16 cellular contexts compared by ENCODE assay signal in the genomic region with DNA sequence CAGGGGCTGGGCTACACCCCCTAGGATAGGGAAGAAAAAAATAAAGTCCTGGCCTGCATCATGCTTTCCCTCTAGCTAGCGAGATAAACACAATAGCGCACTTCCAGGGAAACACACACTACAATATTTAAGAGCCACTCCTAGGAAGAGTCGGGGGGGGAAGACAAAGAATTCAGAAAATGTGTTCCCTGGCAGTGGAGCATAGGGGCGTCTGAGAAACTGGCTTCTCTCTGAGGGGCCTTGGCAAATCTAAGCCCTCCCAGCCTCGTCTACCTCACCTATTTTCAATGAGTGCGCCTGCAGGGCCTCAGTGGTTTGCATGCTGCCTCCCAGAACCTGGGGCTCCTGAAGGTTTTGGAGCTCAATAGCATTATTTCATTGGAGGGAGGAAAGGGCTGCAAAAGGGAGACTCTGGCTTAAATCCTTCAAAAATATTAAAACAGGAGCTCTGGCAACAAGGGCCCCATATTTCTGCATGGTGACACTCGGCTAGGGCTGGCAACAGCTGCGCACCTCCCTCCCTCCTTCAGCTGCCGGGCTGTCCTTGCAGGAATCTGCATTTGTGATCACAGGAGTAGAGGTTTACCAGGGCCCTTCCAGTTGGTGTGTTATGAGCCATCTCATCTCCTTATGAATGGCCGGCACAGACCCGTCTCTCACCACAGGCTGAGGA. TPM values are rescaled to one million over a fixed set of nuclear protein-coding genes. Genes with fewer than 3 reads are reported as not detected.
DNase-seq lines count a peak whose midpoint lies in the region; ATAC-seq, FAIRE-seq and TF ChIP-seq lines count a peak whose summit lies in the region.
"Had no signal": no experiment of that assay in that cellular context is flagged by ENCODE, and none has a peak within 500 bp of the region (broad histone marks: within the 10 kb centered on the region; RNA-seq: fewer than 3 reads in every experiment).

No MANE protein-coding gene starts in this region.

- intact Hi-C loops in activated CD4-positive, alpha-beta memory T cell treated with anti-CD3 and anti-CD28 coated beads for 36 hours (cut with micrococcal nuclease) = no loop called here
- intact Hi-C loops in kidney (cut with DNase I) = no loop called here

- DNase-seq in activated CD4-positive, alpha-beta memory T cell treated with anti-CD3 and anti-CD28 coated beads for 36 hours = no peak
- DNase-seq in activated CD4-positive, alpha-beta memory T cell treated with anti-CD3 and anti-CD28 coated beads, Interleukin-2, amount 10 ng/mL, durations not matched to agents 7 days and 5 days = no peak
- DNase-seq in SJCRH30 (peak; percentile 60 to 69), kidney (no peak), small intestine (no peak), activated gamma-delta T cell (lab: John Stamatoyannopoulos, UW) (no peak), GM19240 (ENCODE audit: insufficient read length, low spot score) (no peak)
- DNase-seq: activated CD4-positive, alpha-beta T cell treated with anti-CD3 and anti-CD28 coated beads for 4 hours; activated naive CD4-positive, alpha-beta T cell treated with anti-CD3 and anti-CD28 coated beads, Interleukin-2, amount 50 U/mL, for 16 hours; cortex of kidney; foreskin melanocyte; NCI-H1436 treated with DMSO at 0.1 percent for 48 hours; NCI-H69 had no signal

- CTCF ChIA-PET in activated CD4-positive, alpha-beta memory T cell treated with anti-CD3 and anti-CD28 coated beads for 36 hours (lab: Charles Lee) = interaction anchor here (0.9 to 2.4 kb wide), 4 partner anchors 9 to 51 kb away, joined by 3 to 10 read pairs (median 4); no protein-coding TSS in a partner anchor
- CTCF ChIA-PET in activated CD4-positive, alpha-beta memory T cell treated with anti-CD3 and anti-CD28 coated beads, Interleukin-2, amount 10 ng/mL, durations not matched to agents 7 days and 5 days (lab: Charles Lee) = interaction anchor here (0.8 to 2.5 kb wide), 3 partner anchors 9 to 51 kb away, joined by 3 to 15 read pairs (median 4); no protein-coding TSS in a partner anchor

- H3K4me3 Mint-ChIP-seq in activated CD4-positive, alpha-beta memory T cell treated with anti-CD3 and anti-CD28 coated beads for 36 hours = no peak overlapping the region
- H3K4me3 Mint-ChIP-seq in activated CD4-positive, alpha-beta memory T cell treated with anti-CD3 and anti-CD28 coated beads, Interleukin-2, amount 10 ng/mL, durations not matched to agents 7 days and 5 days = no peak overlapping the region

- FAIRE-seq in kidney (lab: Jason Lieb, UNC) (no peak), small intestine (lab: Jason Lieb, UNC) (no peak)
- FAIRE-seq: A204.1 had no signal

- peak overlapping the region; percentile 2 to 57 for H3K9ac ChIP-seq in kidney (ENCODE audit: low read length in 2 of 2)

- peaks cover 7% of the 10 kb centered on the region for H3K9me3 Mint-ChIP-seq in activated CD4-positive, alpha-beta memory T cell treated with anti-CD3 and anti-CD28 coated beads for 36 hours
- peaks cover 8% of the 10 kb centered on the region for H3K9me3 Mint-ChIP-seq in activated CD4-positive, alpha-beta memory T cell treated with anti-CD3 and anti-CD28 coated beads, Interleukin-2, amount 10 ng/mL, durations not matched to agents 7 days and 5 days

- H3K27me3 Mint-ChIP-seq in activated CD4-positive, alpha-beta memory T cell treated with anti-CD3 and anti-CD28 coated beads for 36 hours = no peaks in the 10 kb centered on the region
- H3K27me3 Mint-ChIP-seq in activated CD4-positive, alpha-beta memory T cell treated with anti-CD3 and anti-CD28 coated beads, Interleukin-2, amount 10 ng/mL, durations not matched to agents 7 days and 5 days = no peaks in the 10 kb centered on the region

- WGBS in small intestine, 3 donors = 66 to 76% (median 73%) methylated on average over 11 of the region's 11 CpGs

- H3K4me3 ChIP-seq in SJCRH30 (no peak overlapping the region), kidney (ENCODE audit: low read length in 2 of 2) (no peak overlapping the region), small intestine (ENCODE audit: low read depth in 1 of 2, low read length in 2 of 2) (no peak overlapping the region)
- H3K4me3 ChIP-seq: tibial nerve had no signal

- H3K36me3 ChIP-seq in SJCRH30 (no peaks in the 10 kb centered on the region), kidney (ENCODE audit: control insufficient read depth in 1 of 2, insufficient read depth in 2 of 2, low read length in 2 of 2) (no peaks in the 10 kb centered on the region), small intestine (ENCODE audit: control insufficient read depth in 2 of 2, insufficient read depth in 2 of 2, low read length in 2 of 2) (no peaks in the 10 kb centered on the region)
- H3K36me3 ChIP-seq: tibial nerve had no signal

- H3K27ac ChIP-seq in SJCRH30 (peak overlapping the region; percentile 34; the same call in 1 of the 2 replicates), kidney (ENCODE audit: low read depth in 2 of 2, low read length in 2 of 2) (peak overlapping the region; percentile 83 to 94), small intestine (ENCODE audit: low read depth in 1 of 2, low read length in 1 of 2) (peak overlapping the region; percentile 95 to 98)

- no peaks in the 10 kb centered on the region for H3K27me3 ChIP-seq in SJCRH30
- no peaks in the 10 kb centered on the region for H3K27me3 ChIP-seq in small intestine (ENCODE audit: control insufficient read depth in 2 of 2, insufficient read depth in 2 of 2, low read length in 2 of 2)
- H3K27me3 ChIP-seq: tibial nerve had no signal

- H3K4me1 Mint-ChIP-seq in activated CD4-positive, alpha-beta memory T cell treated with anti-CD3 and anti-CD28 coated beads for 36 hours (ENCODE audit: low read depth) = peaks cover 76% of the 10 kb centered on the region
- peaks cover 62% of the 10 kb centered on the region for H3K4me1 Mint-ChIP-seq in activated CD4-positive, alpha-beta memory T cell treated with anti-CD3 and anti-CD28 coated beads, Interleukin-2, amount 10 ng/mL, durations not matched to agents 7 days and 5 days

- no peaks in the 10 kb centered on the region; the same call in 1 of the 2 replicates for H3K9me3 ChIP-seq in SJCRH30 (replicated peaks)
- H3K9me3 ChIP-seq in kidney (ENCODE audit: control insufficient read depth in 1 of 2, low read length in 2 of 2) = no peaks in the 10 kb centered on the region
- H3K9me3 ChIP-seq in small intestine (ENCODE audit: control insufficient read depth, low read depth) = no peaks in the 10 kb centered on the region

- POLR2A ChIA-PET in activated CD4-positive, alpha-beta memory T cell treated with anti-CD3 and anti-CD28 coated beads for 36 hours (lab: Charles Lee) = interaction anchor here (0.6 to 1.6 kb wide), 2 partner anchors 8 to 11 kb away, joined by 3 to 4 read pairs; a partner anchor contains a TSS
- POLR2A ChIA-PET in activated CD4-positive, alpha-beta memory T cell treated with anti-CD3 and anti-CD28 coated beads, Interleukin-2, amount 10 ng/mL, durations not matched to agents 7 days and 5 days (lab: Charles Lee) = interaction anchor here (0.7 to 6.4 kb wide), 3 partner anchors 9 to 37 kb away, joined by 3 to 32 read pairs (median 3); a partner anchor contains a TSS

- peaks cover 17% of the 10 kb centered on the region for H3K36me3 Mint-ChIP-seq in activated CD4-positive, alpha-beta memory T cell treated with anti-CD3 and anti-CD28 coated beads for 36 hours
- peaks cover 48% of the 10 kb centered on the region for H3K36me3 Mint-ChIP-seq in activated CD4-positive, alpha-beta memory T cell treated with anti-CD3 and anti-CD28 coated beads, Interleukin-2, amount 10 ng/mL, durations not matched to agents 7 days and 5 days (ENCODE audit: low read depth)

- peak overlapping the region; percentile 89 for H3K27ac Mint-ChIP-seq in activated CD4-positive, alpha-beta memory T cell treated with anti-CD3 and anti-CD28 coated beads for 36 hours
- H3K27ac Mint-ChIP-seq in activated CD4-positive, alpha-beta memory T cell treated with anti-CD3 and anti-CD28 coated beads, Interleukin-2, amount 10 ng/mL, durations not matched to agents 7 days and 5 days = no peak overlapping the region

- no peak for TF ChIP-seq CTCF in kidney (IDR thresholded peaks at IDR 0.05; ENCODE audit: borderline replicate concordance, extremely low read depth, insufficient read depth)

- ATAC-seq in HG03520 (IDR thresholded peaks at IDR 0.05; ENCODE audit: unreplicated experiment) = no peak

- H3K4me1 ChIP-seq in SJCRH30 (peaks cover 29% of the 10 kb centered on the region), kidney (ENCODE audit: control insufficient read depth in 1 of 2, insufficient read depth in 1 of 2, low read depth in 1 of 2, low read length in 2 of 2) (peaks cover 42 to 63% of the 10 kb centered on the region in 2 donors), small intestine (ENCODE audit: control insufficient read depth in 2 of 2, insufficient read depth in 1 of 2, low read depth in 1 of 2, low read length in 1 of 2) (peaks cover 17 to 36% of the 10 kb centered on the region in 2 donors)

RNA-seq across cellular contexts. Expression of a gene that starts 10.8 kb away (rescaled TPM):
- total RNA-seq in activated CD4-positive, alpha-beta memory T cell treated with anti-CD3 and anti-CD28 coated beads for 36 hours = 100 to 1,000 TPM; 237 to 242 TPM
- total RNA-seq in activated CD4-positive, alpha-beta memory T cell treated with anti-CD3 and anti-CD28 coated beads, Interleukin-2, amount 10 ng/mL, durations not matched to agents 7 days and 5 days = 100 to 1,000 TPM; 271 to 273 TPM
- 36.2 and 39.5 TPM in 2 replicates for total RNA-seq in SJCRH30 (2014; rRNA removed; shearing (Covaris generic))
- total RNA-seq in kidney = 435 TPM
- polyA plus RNA-seq in kidney (ENCODE audit: insufficient read depth, low read depth, low replicate concordance) (543 TPM), small intestine (100 to 1,000 TPM; 142 to 363 (median 277) TPM)

Comparison
In these comparisons a context has a peak if more than half of its experiments do, and no peak if none do; other contexts are left out.
1. DNase-seq: peak in SJCRH30 (2 of 2); none in activated CD4-positive, alpha-beta memory T cell treated with anti-CD3 and anti-CD28 coated beads for 36 hours (single experiment), activated CD4-positive, alpha-beta memory T cell treated with anti-CD3 and anti-CD28 coated beads, Interleukin-2, amount 10 ng/mL, durations not matched to agents 7 days and 5 days (single experiment), kidney (single experiment), small intestine (single experiment), activated gamma-delta T cell (single experiment) and GM19240 (single experiment).
2. H3K27ac ChIP-seq: peak in every context shown above with its lines; median percentile 96 in small intestine; 88 in kidney; 34 in SJCRH30.